In genomic region chr11:78202733-78203167, GRCh38 we compare ENCODE assay signal across 9 cellular contexts. TPM values are rescaled to one million over a fixed set of nuclear protein-coding genes. Genes with fewer than 3 reads are reported as not detected.
DNase-seq lines count a peak whose midpoint lies in the region; ATAC-seq and TF ChIP-seq lines count a peak whose summit lies in the region.
"Had no signal": no experiment of that assay in that cellular context is flagged by ENCODE, and none has a peak within 500 bp of the region (broad histone marks: within the 10 kb centered on the region; RNA-seq: fewer than 3 reads in every experiment).

No MANE protein-coding gene starts in this region.

- DNase-seq in cardiac septum (ENCODE audit: low spot score) (peak; percentile 61), heart right ventricle (no peak), lower lobe of right lung (peak; percentile 10), upper lobe of right lung (no peak), hepatic stellate cell (ENCODE audit: low spot score) (no peak), NCI-H524 (lab: John Stamatoyannopoulos, UW) (no peak), amygdala (lab: John Stamatoyannopoulos, UW) (no peak)
- DNase-seq in activated T-cell treated with anti-CD3 and anti-CD28 coated beads, Interleukin-2, amount 50 U/mL, for 24 hours, result peak; percentile 58
- DNase-seq: PC-9 had no signal

- ATAC-seq in heart right ventricle, result no peak
- ATAC-seq in lower lobe of right lung, result peak in 1 of 2 donors; percentile 14
- peak; percentile 5 for ATAC-seq in upper lobe of right lung

- H3K36me3 ChIP-seq in heart right ventricle, result peaks cover 0 to 84% (median 1%) of the 10 kb centered on the region in 9 donors
- H3K36me3 ChIP-seq in lower lobe of right lung, result peaks cover 44% of the 10 kb centered on the region
- no peaks in the 10 kb centered on the region for H3K36me3 ChIP-seq in upper lobe of right lung

- no peaks in the 10 kb centered on the region for H3K9me3 ChIP-seq in heart right ventricle
- H3K9me3 ChIP-seq in lower lobe of right lung, result no peaks in the 10 kb centered on the region
- no peaks in the 10 kb centered on the region for H3K9me3 ChIP-seq in upper lobe of right lung

- H3K9me3 Mint-ChIP-seq in activated T-cell treated with anti-CD3 and anti-CD28 coated beads, Interleukin-2, amount 50 U/mL, for 24 hours, result no peaks in the 10 kb centered on the region

- H3K27ac ChIP-seq in heart right ventricle (peak overlapping the region in 1 of 10 donors; percentile 10), lower lobe of right lung (no peak overlapping the region), upper lobe of right lung (peak overlapping the region; percentile 24)
- H3K27ac ChIP-seq: PC-9 had no signal

- TF ChIP-seq CTCF in heart right ventricle (IDR thresholded peaks at IDR 0.05) (no peak), lower lobe of right lung (IDR thresholded peaks at IDR 0.05) (no peak), upper lobe of right lung (IDR thresholded peaks at IDR 0.05) (no peak)

- H3K4me1 Mint-ChIP-seq in activated T-cell treated with anti-CD3 and anti-CD28 coated beads, Interleukin-2, amount 50 U/mL, for 24 hours (ENCODE audit: low read depth), result peaks cover 44% of the 10 kb centered on the region

- H3K27me3 ChIP-seq in heart right ventricle (no peaks in the 10 kb centered on the region), lower lobe of right lung (ENCODE audit: low read depth) (no peaks in the 10 kb centered on the region), upper lobe of right lung (no peaks in the 10 kb centered on the region)

- 68 to 72% methylated on average over 3 of the region's 3 CpGs for WGBS in heart right ventricle, 2 donors

- H3K4me3 Mint-ChIP-seq in activated T-cell treated with anti-CD3 and anti-CD28 coated beads, Interleukin-2, amount 50 U/mL, for 24 hours, result peak overlapping the region; percentile 68

- H3K27me3 Mint-ChIP-seq in activated T-cell treated with anti-CD3 and anti-CD28 coated beads, Interleukin-2, amount 50 U/mL, for 24 hours, result no peaks in the 10 kb centered on the region

- intact Hi-C loops in cardiac septum (cut with DNase I), result no loop called here
- intact Hi-C loops in heart right ventricle (cut with DNase I), result no loop called here
- intact Hi-C loops in lower lobe of right lung (cut with DNase I), result no loop called here
- intact Hi-C loops in upper lobe of right lung (cut with DNase I), result no loop called here

- H3K4me1 ChIP-seq in heart right ventricle (peaks cover 0 to 19% (median 8%) of the 10 kb centered on the region in 9 donors), lower lobe of right lung (no peaks in the 10 kb centered on the region), upper lobe of right lung (peaks cover 4% of the 10 kb centered on the region)

- no peak overlapping the region for H3K4me3 ChIP-seq in heart right ventricle
- no peak overlapping the region for H3K4me3 ChIP-seq in lower lobe of right lung
- no peak overlapping the region for H3K4me3 ChIP-seq in upper lobe of right lung
- H3K4me3 ChIP-seq: PC-9 had no signal

- peaks cover 36% of the 10 kb centered on the region for H3K36me3 Mint-ChIP-seq in activated T-cell treated with anti-CD3 and anti-CD28 coated beads, Interleukin-2, amount 50 U/mL, for 24 hours (ENCODE audit: low read depth)

- H3K27ac Mint-ChIP-seq in activated T-cell treated with anti-CD3 and anti-CD28 coated beads, Interleukin-2, amount 50 U/mL, for 24 hours, result peak overlapping the region; percentile 90

RNA-seq across cellular contexts. Expression of gene USP35, which starts 14.0 kb away (rescaled TPM):
- total RNA-seq in cardiac septum (8.9 TPM), heart right ventricle (1 to 10 TPM; 3.6 to 6.6 (median 5.2) TPM), lower lobe of right lung (6.8 TPM), upper lobe of right lung (7.1 TPM)
- 1 to 10 TPM; 4.1 to 7.3 TPM for polyA plus RNA-seq in heart right ventricle

RNA-seq across cellular contexts. Expression of gene KCTD21, which starts 14.3 kb away (rescaled TPM):
- 8.5 TPM for total RNA-seq in cardiac septum
- total RNA-seq in heart right ventricle, result 1 to 10 TPM; 4.2 to 9.9 (median 6.7) TPM
- 1 to 10 TPM; 4.5 to 5.0 TPM for polyA plus RNA-seq in heart right ventricle
- total RNA-seq in lower lobe of right lung, result 10.4 TPM
- total RNA-seq in upper lobe of right lung, result 10.9 TPM

Comparison
In these comparisons a context has a peak if more than half of its experiments do, and no peak if none do; other contexts are left out.
1. DNase-seq: peak in cardiac septum (single experiment), activated T-cell treated with anti-CD3 and anti-CD28 coated beads, Interleukin-2, amount 50 U/mL, for 24 hours (single experiment) and lower lobe of right lung (single experiment); none in heart right ventricle (0 of 2), upper lobe of right lung (single experiment), hepatic stellate cell (single experiment), NCI-H524 (0 of 2) and amygdala (0 of 56).